ENCODE assay signal across 15 cellular contexts in the genomic region with DNA sequence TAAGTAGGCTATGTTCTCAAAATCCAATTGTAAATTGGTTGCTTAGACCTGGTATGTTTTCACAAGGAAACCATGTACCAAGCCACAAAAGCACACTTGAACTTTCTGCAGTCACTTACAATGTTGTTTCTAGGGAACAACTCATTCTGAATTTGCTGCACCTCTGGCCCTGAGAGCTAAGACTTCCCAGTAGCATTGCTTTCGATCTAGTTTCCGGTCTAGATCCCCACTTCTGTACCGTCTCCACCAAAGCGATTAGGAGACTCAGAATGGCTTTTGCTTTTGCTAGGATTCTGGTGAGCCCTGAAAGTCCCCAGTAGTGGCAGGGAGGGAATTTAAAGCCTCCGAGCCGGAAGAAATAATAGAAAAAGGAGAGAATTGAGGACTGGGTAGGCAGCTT.
"Had no signal": no experiment of that assay in that cellular context is flagged by ENCODE, and none has a peak within 500 bp of the region (broad histone marks: within the 10 kb centered on the region; RNA-seq: fewer than 3 reads in every experiment).

No MANE protein-coding gene starts in this region.

- ATAC-seq: esophagus mucosa, right lobe of liver, SK-N-SH treated with all-trans-retinoic acid at 6 μM for 48 hours had no signal

- H3K4me1 Mint-ChIP-seq: brain had no signal

- H3K27me3 ChIP-seq: right lobe of liver, testis, uterus had no signal

- H3K4me1 ChIP-seq: right lobe of liver, testis, uterus had no signal

- H3K4me3 Mint-ChIP-seq: activated naive CD4-positive, alpha-beta T cell treated with anti-CD3 and anti-CD28 coated beads, Interleukin-2, amount 50 U/mL, for 24 hours; brain; stimulated activated naive CD8-positive, alpha-beta T cell treated with anti-CD3 and anti-CD28 coated beads, Interleukin-15, Interleukin-2, amounts not matched to agents 100 ng/mL and 50 ng/mL, for 24 hours had no signal

- H3K36me3 Mint-ChIP-seq: brain had no signal

- H3K9me3 ChIP-seq: right lobe of liver, testis, uterus had no signal

- H3K4me3 ChIP-seq: right lobe of liver, testis, uterus had no signal

- H3K27me3 Mint-ChIP-seq: activated naive CD4-positive, alpha-beta T cell treated with anti-CD3 and anti-CD28 coated beads, Interleukin-2, amount 50 U/mL, for 24 hours; brain; progenitor cell of endocrine pancreas; stimulated activated naive CD8-positive, alpha-beta T cell treated with anti-CD3 and anti-CD28 coated beads, Interleukin-15, Interleukin-2, amounts not matched to agents 100 ng/mL and 50 ng/mL, for 24 hours had no signal

- H3K27ac Mint-ChIP-seq: activated naive CD4-positive, alpha-beta T cell treated with anti-CD3 and anti-CD28 coated beads, Interleukin-2, amount 50 U/mL, for 24 hours; progenitor cell of endocrine pancreas; stimulated activated naive CD8-positive, alpha-beta T cell treated with anti-CD3 and anti-CD28 coated beads, Interleukin-15, Interleukin-2, amounts not matched to agents 100 ng/mL and 50 ng/mL, for 24 hours had no signal

- DNase-seq: activated CD4-positive, CD25-positive, alpha-beta regulatory T cell; activated effector memory CD4-positive, alpha-beta T cell treated with Interleukin-2 at 50 U/mL for 16 hours; activated T-cell treated with anti-CD3 and anti-CD28 coated beads, Interleukin-2, amount 50 U/mL, for 1 hour; islet precursor cell; nucleus accumbens; right lobe of liver; stimulated activated CD4-positive, alpha-beta T cell treated with anti-CD3 and anti-CD28 coated beads, Interleukin-2, amount 100 ng/mL, for 48 hours; testis; uterus had no signal

- H3K36me3 ChIP-seq: right lobe of liver, uterus had no signal

- H3K9me3 Mint-ChIP-seq: activated naive CD4-positive, alpha-beta T cell treated with anti-CD3 and anti-CD28 coated beads, Interleukin-2, amount 50 U/mL, for 24 hours; brain; stimulated activated naive CD8-positive, alpha-beta T cell treated with anti-CD3 and anti-CD28 coated beads, Interleukin-15, Interleukin-2, amounts not matched to agents 100 ng/mL and 50 ng/mL, for 24 hours had no signal

- H3K27ac ChIP-seq: right lobe of liver, uterus had no signal
